ENCODE assay signal across 14 cellular contexts in genomic region chr3:184965639-184966430, GRCh38.
DNase-seq lines count a peak whose midpoint lies in the region; ATAC-seq, FAIRE-seq and TF ChIP-seq lines count a peak whose summit lies in the region.
"Had no signal": no experiment of that assay in that cellular context is flagged by ENCODE, and none has a peak within 500 bp of the region (broad histone marks: within the 10 kb centered on the region; RNA-seq: fewer than 3 reads in every experiment).

No MANE protein-coding gene starts in this region.

- in situ Hi-C loops in SK-MEL-5 (cut with HindIII; ENCODE audit: low pct_unique_long_range_greater_than_20kb, low sequenced_read_pairs) = no loop called here

- TF ChIP-seq CTCF in CD4-positive, alpha-beta T cell (IDR thresholded peaks at IDR 0.05) = no peak
- TF ChIP-seq CTCF in sigmoid colon (IDR thresholded peaks at IDR 0.05) = no peak

- no peak for DNase-seq in CD4-positive, alpha-beta T cell
- DNase-seq in GM19239 (ENCODE audit: insufficient read length, low spot score) (no peak), SK-MEL-5 (ENCODE audit: low read depth, low spot score) (peak; percentile 18), memory B cell (ENCODE audit: low spot score in 2 of 2) (no peak), sigmoid colon (no peak)
- DNase-seq: GF-D8, NCI-H1436 treated with DMSO at 0.1 percent for 48 hours, NCI-H2081 treated with DMSO at 0.1 percent for 48 hours, NCI-H2227 treated with DMSO at 0.1 percent for 48 hours, NCI-H526 treated with DMSO at 0.1 percent for 48 hours, SK-N-SH had no signal

- H3K36me3 ChIP-seq in sigmoid colon = peaks cover 0 to 43% (median 9%) of the 10 kb centered on the region in 4 donors
- H3K36me3 ChIP-seq: HAP-1 had no signal

- WGBS in sigmoid colon, 2 donors = 88 to 95% methylated on average over 6 of the region's 6 CpGs

- FAIRE-seq in GM19239 (lab: Jason Lieb, UNC) = peak; percentile 11

- H3K4me3 ChIP-seq in sigmoid colon = no peak overlapping the region
- H3K4me3 ChIP-seq: HAP-1 had no signal

- H3K27ac Mint-ChIP-seq in CD4-positive, alpha-beta T cell = peak overlapping the region; percentile 12
- H3K27ac Mint-ChIP-seq in memory B cell = peak overlapping the region; percentile 31

- no peaks in the 10 kb centered on the region for H3K4me1 ChIP-seq in sigmoid colon
- H3K4me1 ChIP-seq: HAP-1 had no signal

- POLR2A ChIA-PET in CD4-positive, alpha-beta T cell (lab: Charles Lee) = no interaction called here

- H3K27me3 Mint-ChIP-seq in CD4-positive, alpha-beta T cell = no peaks in the 10 kb centered on the region
- no peaks in the 10 kb centered on the region for H3K27me3 Mint-ChIP-seq in memory B cell

- H3K27me3 ChIP-seq in CD4-positive, alpha-beta T cell (ENCODE audit: control insufficient read depth, insufficient read depth, low read length) = no peaks in the 10 kb centered on the region
- no peaks in the 10 kb centered on the region for H3K27me3 ChIP-seq in sigmoid colon

- H3K27ac ChIP-seq in CD4-positive, alpha-beta T cell (ENCODE audit: low read depth, low read length) = no peak overlapping the region
- no peak overlapping the region for H3K27ac ChIP-seq in sigmoid colon

- ATAC-seq in CD4-positive, alpha-beta T cell (ENCODE audit: poor library complexity) = no peak
- ATAC-seq in memory B cell (ENCODE audit: low read depth) (no peak), HG02885 (IDR thresholded peaks at IDR 0.05; ENCODE audit: poor library complexity, unreplicated experiment) (no peak), GM21825 (IDR thresholded peaks at IDR 0.05; ENCODE audit: unreplicated experiment) (no peak)

- peaks cover 83% of the 10 kb centered on the region for H3K36me3 Mint-ChIP-seq in CD4-positive, alpha-beta T cell (ENCODE audit: low read depth)
- H3K36me3 Mint-ChIP-seq in memory B cell = peaks cover 39% of the 10 kb centered on the region

- no peak overlapping the region for H3K4me3 Mint-ChIP-seq in CD4-positive, alpha-beta T cell
- H3K4me3 Mint-ChIP-seq in memory B cell = no peak overlapping the region

- intact Hi-C loops in CD4-positive, alpha-beta T cell (cut with DNase I, micrococcal nuclease) = no loop called here
- intact Hi-C loops in sigmoid colon (cut with DNase I) = no loop called here

- H3K9me3 ChIP-seq in CD4-positive, alpha-beta T cell (ENCODE audit: control insufficient read depth, low read length) = no peaks in the 10 kb centered on the region
- H3K9me3 ChIP-seq in sigmoid colon = no peaks in the 10 kb centered on the region
- H3K9me3 ChIP-seq: HAP-1, SK-N-SH had no signal

- H3K4me1 Mint-ChIP-seq in CD4-positive, alpha-beta T cell (ENCODE audit: low read depth) = peaks cover 22% of the 10 kb centered on the region
- peaks cover 3% of the 10 kb centered on the region for H3K4me1 Mint-ChIP-seq in memory B cell

- CTCF ChIA-PET in CD4-positive, alpha-beta T cell (lab: Charles Lee) = no interaction called here

- TF ChIP-seq EP300 in sigmoid colon (IDR thresholded peaks at IDR 0.05) = no peak

- no peaks in the 10 kb centered on the region for H3K9me3 Mint-ChIP-seq in CD4-positive, alpha-beta T cell
- H3K9me3 Mint-ChIP-seq in memory B cell = no peaks in the 10 kb centered on the region

- no peak for TF ChIP-seq POLR2A in sigmoid colon (IDR thresholded peaks at IDR 0.05)
